In genomic region chr15:39140060-39140604, GRCh38 we compare ENCODE assay signal across 9 cellular contexts.
A peak's percentile ranks its signal among the peaks of the same experiment; 100 is the strongest.
DNase-seq lines count a peak whose midpoint lies in the region; ATAC-seq and TF ChIP-seq lines count a peak whose summit lies in the region.
"Had no signal": no experiment of that assay in that cellular context is flagged by ENCODE, and none has a peak within 500 bp of the region (broad histone marks: within the 10 kb centered on the region; RNA-seq: fewer than 3 reads in every experiment).

No MANE protein-coding gene starts in this region.

- H3K27me3 ChIP-seq in left lung, result no peaks in the 10 kb centered on the region

- no peak overlapping the region for H3K4me3 ChIP-seq in left lung

- intact Hi-C loops in left lung (cut with DNase I), result no loop called here

- no peaks in the 10 kb centered on the region for H3K36me3 ChIP-seq in left lung

- peaks cover 29% of the 10 kb centered on the region for H3K4me1 Mint-ChIP-seq in activated naive CD8-positive, alpha-beta T cell treated with anti-CD3 and anti-CD28 coated beads, Interleukin-2, amount 50 U/mL, for 24 hours

- H3K27ac Mint-ChIP-seq in activated naive CD8-positive, alpha-beta T cell treated with anti-CD3 and anti-CD28 coated beads, Interleukin-2, amount 50 U/mL, for 24 hours, result no peak overlapping the region

- H3K9me3 Mint-ChIP-seq in activated naive CD8-positive, alpha-beta T cell treated with anti-CD3 and anti-CD28 coated beads, Interleukin-2, amount 50 U/mL, for 24 hours, result no peaks in the 10 kb centered on the region

- no peak overlapping the region for H3K27ac ChIP-seq in left lung

- ATAC-seq in HG03354 (IDR thresholded peaks at IDR 0.05; ENCODE audit: poor library complexity, severe bottlenecking, unreplicated experiment) (peak; percentile 65), left lung (peak; percentile 39), GM19324 (IDR thresholded peaks at IDR 0.05; ENCODE audit: low FRiP score, unreplicated experiment) (no peak)
- ATAC-seq in activated naive CD8-positive, alpha-beta T cell treated with anti-CD3 and anti-CD28 coated beads, Interleukin-2, amount 50 U/mL, for 24 hours, result peak; percentile 67

- no peak overlapping the region for H3K4me3 Mint-ChIP-seq in activated naive CD8-positive, alpha-beta T cell treated with anti-CD3 and anti-CD28 coated beads, Interleukin-2, amount 50 U/mL, for 24 hours

- peak; percentile 76 for DNase-seq in DMS53 treated with DMSO at 0.1 percent for 48 hours (lab: John Stamatoyannopoulos, UW; ENCODE audit: unreplicated experiment)
- no peak for DNase-seq in activated naive CD8-positive, alpha-beta T cell treated with anti-CD3 and anti-CD28 coated beads, Interleukin-2, amount 50 U/mL, for 24 hours
- no peak for DNase-seq in left lung
- DNase-seq in NCI-H446 (lab: John Stamatoyannopoulos, UW), result no peak
- no peak for DNase-seq in MV-4-11 (lab: John Stamatoyannopoulos, UW)
- DNase-seq in NCI-H2029 treated with DMSO at 0.1 percent for 48 hours (lab: John Stamatoyannopoulos, UW), result no peak
- DNase-seq: activated T-cell treated with anti-CD3 and anti-CD28 coated beads for 4 hours had no signal

- H3K9me3 ChIP-seq in left lung, result no peaks in the 10 kb centered on the region

- TF ChIP-seq CTCF in left lung (IDR thresholded peaks at IDR 0.05), result no peak

- peaks cover 13% of the 10 kb centered on the region for H3K27me3 Mint-ChIP-seq in activated naive CD8-positive, alpha-beta T cell treated with anti-CD3 and anti-CD28 coated beads, Interleukin-2, amount 50 U/mL, for 24 hours

- no peaks in the 10 kb centered on the region for H3K36me3 Mint-ChIP-seq in activated naive CD8-positive, alpha-beta T cell treated with anti-CD3 and anti-CD28 coated beads, Interleukin-2, amount 50 U/mL, for 24 hours (ENCODE audit: low read depth)

- no peaks in the 10 kb centered on the region for H3K4me1 ChIP-seq in left lung
